In genomic region chr21:33588485-33589335, GRCh38 we compare ENCODE assay signal across 8 cellular contexts. TPM values are rescaled to one million over a fixed set of nuclear protein-coding genes. Genes with fewer than 3 reads are reported as not detected.
DNase-seq lines count a peak whose midpoint lies in the region; ATAC-seq and TF ChIP-seq lines count a peak whose summit lies in the region.

Gene DONSON, minus strand, starts transcription at chr21:33588684. Its CDS starts 43 bp downstream, at chr21:33588641.

- H3K4me1 ChIP-seq in esophagus muscularis mucosa: peaks cover 7 to 17% (median 13%) of the 10 kb centered on the region in 4 donors
- peaks cover 6% of the 10 kb centered on the region in 2 donors for H3K4me1 ChIP-seq in muscle layer of duodenum (ENCODE audit: control insufficient read depth in 1 of 2, insufficient read depth in 2 of 2, low read length in 2 of 2)

- TF ChIP-seq EP300 in esophagus muscularis mucosa (IDR thresholded peaks at IDR 0.05): no peak

- intact Hi-C loops in esophagus muscularis mucosa (cut with DNase I): loop anchor here (5.0 kb wide), 1 partner anchor 41 kb away; no protein-coding TSS in a partner anchor

- H3K36me3 ChIP-seq in esophagus muscularis mucosa (peaks cover 0 to 11% (median 8%) of the 10 kb centered on the region in 4 donors), muscle layer of duodenum (ENCODE audit: control insufficient read depth in 1 of 2, insufficient read depth in 2 of 2, low read length in 2 of 2) (no peaks in the 10 kb centered on the region)

- DNase-seq in DMS79 (lab: John Stamatoyannopoulos, UW) (peak; percentile 67), esophagus muscularis mucosa (ENCODE audit: extremely low spot score) (peak; percentile 94)
- DNase-seq in Jurkat, Clone E6-1 (ENCODE audit: low read depth, low spot score): peak; percentile 39
- DNase-seq in activated T-cell treated with anti-CD3 and anti-CD28 coated beads, Interleukin-2, amount 50 U/mL, for 48 hours: peak; percentile 91 to 94
- DNase-seq in stimulated activated CD8-positive, alpha-beta memory T cell treated with anti-CD3 and anti-CD28 coated beads, Interleukin-7, amount 100 ng/mL, for 4 hours (ENCODE audit: low read depth in 2 of 2): peak; percentile 63 to 85

- no peaks in the 10 kb centered on the region for H3K9me3 ChIP-seq in esophagus muscularis mucosa
- H3K9me3 ChIP-seq in muscle layer of duodenum (ENCODE audit: control insufficient read depth in 1 of 2, low read length in 2 of 2): no peaks in the 10 kb centered on the region

- TF ChIP-seq POLR2A in esophagus muscularis mucosa (IDR thresholded peaks at IDR 0.05; ENCODE audit: low read depth): no peak

- H3K27me3 ChIP-seq in esophagus muscularis mucosa (no peaks in the 10 kb centered on the region), muscle layer of duodenum (ENCODE audit: low read depth, low read length) (no peaks in the 10 kb centered on the region)

- peak in 2 of 3 experiments; percentile 16 to 19 for TF ChIP-seq CTCF in esophagus muscularis mucosa (IDR thresholded peaks at IDR 0.05)

- H3K27ac ChIP-seq in esophagus muscularis mucosa (replicated peaks in 1 of 4): peak within 1 kb of the TSS; percentile 83 to 96 (median 90)
- peak within 1 kb of the TSS; percentile 71 for H3K27ac ChIP-seq in muscle layer of duodenum (ENCODE audit: low read length)

- H3K4me3 ChIP-seq in Jurkat, Clone E6-1 (ENCODE audit: low read length): peak within 1 kb of the TSS; percentile 88
- H3K4me3 ChIP-seq in esophagus muscularis mucosa (peak within 1 kb of the TSS; percentile 68 to 93 (median 78)), muscle layer of duodenum (ENCODE audit: low read depth in 1 of 2, low read length in 2 of 2) (peak within 1 kb of the TSS; percentile 84 to 92)

- 5% methylated on average over 4 of the region's 78 CpGs for WGBS in esophagus muscularis mucosa

- peak; percentile 90 for ATAC-seq in GM21619 (IDR thresholded peaks at IDR 0.05; ENCODE audit: unreplicated experiment)

TF ChIP-seq in PFSK-1, 5 proteins besides CTCF, POLR2A, EP300 and RAD21:
- TF ChIP-seq FOXP2 (optimal IDR thresholded peaks at IDR 0.05; ENCODE audit: borderline replicate concordance, extremely low read depth, extremely low read length, insufficient read depth): peak; percentile 68
- peak; percentile 60 for TF ChIP-seq TAF1 (IDR thresholded peaks at IDR 0.05; ENCODE audit: borderline replicate concordance, insufficient read depth, low read length)
- peak in 1 of 2 experiments; percentile 21; a peak in 1 of 4 replicates for TF ChIP-seq REST (IDR thresholded peaks at IDR 0.05; ENCODE audit: insufficient read depth in 1 of 2, low read depth in 2 of 2, low read length in 2 of 2)
- no peak for TF ChIP-seq SIN3A (IDR thresholded peaks at IDR 0.05; ENCODE audit: borderline replicate concordance, insufficient read depth, low read length)
- peak; percentile 66 for TF ChIP-seq POLR2AphosphoS5 (IDR thresholded peaks at IDR 0.05; ENCODE audit: low read depth, low read length)

RNA-seq across cellular contexts. Expression of gene DONSON, which starts in this region (rescaled TPM):
- 48.3 TPM for polyA plus RNA-seq in Jurkat, Clone E6-1 (2012; ENCODE audit: insufficient read depth, insufficient read length)
- polyA plus RNA-seq in PFSK-1 (2012; ENCODE audit: insufficient read length, low read depth): 16.5 TPM
- 10 to 100 TPM in 1 of 4 donors, 1 to 10 TPM in 3; 3.5 to 11.2 (median 5.2) TPM for total RNA-seq in esophagus muscularis mucosa

Comparison
In these comparisons a context has a peak if more than half of its experiments do, and no peak if none do; other contexts are left out.
1. Peak in every context shown above with its lines: DNase-seq, ATAC-seq, H3K4me3 ChIP-seq and H3K27ac ChIP-seq.
2. DNase-seq: peak in every context shown above with its lines; median percentile 94 in esophagus muscularis mucosa; 92 in activated T-cell treated with anti-CD3 and anti-CD28 coated beads, Interleukin-2, amount 50 U/mL, for 48 hours; 74 in stimulated activated CD8-positive, alpha-beta memory T cell treated with anti-CD3 and anti-CD28 coated beads, Interleukin-7, amount 100 ng/mL, for 4 hours; 67 in DMS79; 39 in Jurkat, Clone E6-1.